In the genomic region with DNA sequence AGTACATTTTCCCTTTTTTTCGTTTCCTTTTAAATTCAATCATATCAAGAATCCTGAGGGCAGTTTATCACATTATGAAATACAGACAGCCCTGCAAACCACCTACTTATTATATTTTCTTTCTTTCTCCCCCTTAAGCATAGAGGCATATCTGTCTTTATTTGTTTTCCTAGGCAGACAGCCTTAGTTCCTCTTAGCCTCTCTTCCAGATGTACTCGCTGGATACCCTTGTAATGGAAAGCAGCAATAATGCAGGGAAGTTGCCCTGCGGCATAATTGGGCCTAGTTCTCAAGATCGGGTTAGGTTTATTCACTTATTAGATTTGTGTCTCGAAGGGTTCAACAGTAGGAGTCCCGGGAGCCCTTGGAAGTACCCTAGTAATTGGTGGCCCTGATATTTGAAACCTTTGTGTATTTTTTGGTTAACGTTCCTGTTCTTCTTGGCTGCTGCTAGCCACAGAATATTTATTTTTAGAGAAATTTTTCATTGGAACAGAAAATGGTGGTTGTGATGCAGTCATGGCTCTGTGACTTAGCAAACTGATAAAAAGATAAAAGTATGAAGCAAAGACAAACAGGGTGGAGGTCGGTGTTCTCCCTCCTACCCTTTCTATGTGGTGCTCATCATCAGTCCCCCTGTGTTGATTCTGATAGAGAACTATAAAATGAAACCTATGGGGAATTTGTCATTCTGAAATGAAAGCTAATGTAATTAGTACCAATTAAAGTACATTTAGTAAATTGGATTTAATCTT, we compare ENCODE assay signal across 10 cellular contexts. TPM values are rescaled to one million over a fixed set of nuclear protein-coding genes. Genes with fewer than 3 reads are reported as not detected.
DNase-seq lines count a peak whose midpoint lies in the region; ATAC-seq, FAIRE-seq and TF ChIP-seq lines count a peak whose summit lies in the region.
"Had no signal": no experiment of that assay in that cellular context is flagged by ENCODE, and none has a peak within 500 bp of the region (broad histone marks: within the 10 kb centered on the region; RNA-seq: fewer than 3 reads in every experiment).

No MANE protein-coding gene starts in this region.

- no peaks in the 10 kb centered on the region for H3K9me3 ChIP-seq in CD8-positive, alpha-beta T cell (ENCODE audit: low read length)
- H3K9me3 ChIP-seq in MG63 (no peaks in the 10 kb centered on the region), parathyroid adenoma (ENCODE audit: control insufficient read depth, low read length) (no peaks in the 10 kb centered on the region)
- H3K9me3 ChIP-seq: uterus had no signal

- CTCF ChIA-PET in CD8-positive, alpha-beta T cell (lab: Charles Lee): interaction anchor here (0.6 kb wide), 2 partner anchors 155 to 415 kb away, joined by 3 read pairs; no protein-coding TSS in a partner anchor

- intact Hi-C loops in CD8-positive, alpha-beta T cell (cut with DNase I, micrococcal nuclease): loop anchor here in 1 of 2 experiments (5.0 kb wide), 1 partner anchor 304 kb away; no protein-coding TSS in a partner anchor
- intact Hi-C loops in dorsolateral prefrontal cortex (cut with DNase I): loop anchor here (10.0 kb wide), 2 partner anchors 87 to 367 kb away; no protein-coding TSS in a partner anchor

- H3K9ac ChIP-seq in parathyroid adenoma: no peak overlapping the region

- no peaks in the 10 kb centered on the region for H3K27me3 ChIP-seq in CD8-positive, alpha-beta T cell (ENCODE audit: insufficient read depth, low read length)
- H3K27me3 ChIP-seq in MG63: no peaks in the 10 kb centered on the region
- H3K27me3 ChIP-seq in dorsolateral prefrontal cortex: no peaks in the 10 kb centered on the region
- H3K27me3 ChIP-seq in parathyroid adenoma (ENCODE audit: control insufficient read depth, insufficient read depth, low read length): no peaks in the 10 kb centered on the region
- H3K27me3 ChIP-seq: uterus had no signal

- H3K27me3 Mint-ChIP-seq in CD8-positive, alpha-beta T cell (ENCODE audit: low read depth): no peaks in the 10 kb centered on the region

- no peak overlapping the region for H3K4me3 Mint-ChIP-seq in CD8-positive, alpha-beta T cell

- H3K27ac ChIP-seq in CD8-positive, alpha-beta T cell (ENCODE audit: low read depth, low read length): no peak overlapping the region
- H3K27ac ChIP-seq in dorsolateral prefrontal cortex: peak overlapping the region in 37 of 59 donors; percentile 1 to 67 (median 35)
- H3K27ac ChIP-seq in parathyroid adenoma: peak overlapping the region; percentile 72
- H3K27ac ChIP-seq: uterus had no signal

- H3K4me2 ChIP-seq in parathyroid adenoma (ENCODE audit: low read length): no peak overlapping the region

- peaks cover 70% of the 10 kb centered on the region for H3K4me1 ChIP-seq in CD8-positive, alpha-beta T cell (ENCODE audit: insufficient read depth, low read length)
- peaks cover 18% of the 10 kb centered on the region for H3K4me1 ChIP-seq in parathyroid adenoma

- no peaks in the 10 kb centered on the region for H3K9me3 Mint-ChIP-seq in CD8-positive, alpha-beta T cell
- H3K9me3 Mint-ChIP-seq: nephron had no signal

- FAIRE-seq in frontal cortex (lab: Jason Lieb, UNC): no peak

- peak overlapping the region; percentile 70 for H2AFZ ChIP-seq in parathyroid adenoma

- H3K27ac Mint-ChIP-seq in CD8-positive, alpha-beta T cell: peak overlapping the region; percentile 41
- H3K27ac Mint-ChIP-seq: nephron had no signal

- no peak overlapping the region for H3K4me3 ChIP-seq in CD8-positive, alpha-beta T cell (ENCODE audit: low read depth, low read length)
- H3K4me3 ChIP-seq in MG63 (0 out of 2 replicates have a peak overlapping the region, but pooled peaks have one; percentile 6), dorsolateral prefrontal cortex (peak overlapping the region in 35 of 59 donors; percentile 2 to 97 (median 19)), parathyroid adenoma (ENCODE audit: low read depth, low read length) (no peak overlapping the region)
- H3K4me3 ChIP-seq: uterus had no signal

- peaks cover 27% of the 10 kb centered on the region for H3K36me3 Mint-ChIP-seq in CD8-positive, alpha-beta T cell

- H3K4me1 Mint-ChIP-seq in CD8-positive, alpha-beta T cell (ENCODE audit: low read depth): peaks cover 90% of the 10 kb centered on the region

- POLR2A ChIA-PET in CD8-positive, alpha-beta T cell (lab: Charles Lee): interaction anchor here (0.8 kb wide), 1 partner anchor 63 kb away, joined by 3 read pairs; no protein-coding TSS in a partner anchor

- DNase-seq in CD8-positive, alpha-beta T cell: no peak
- peak; percentile 23 for DNase-seq in MG63
- no peak for DNase-seq in dorsolateral prefrontal cortex
- no peak for DNase-seq in frontal cortex (ENCODE audit: low spot score in 2 of 2)
- no peak for DNase-seq in NAMALWA (ENCODE audit: low spot score)
- DNase-seq: uterus had no signal

- no peaks in the 10 kb centered on the region for H3K36me3 ChIP-seq in CD8-positive, alpha-beta T cell (ENCODE audit: insufficient read depth, low read length)
- H3K36me3 ChIP-seq in MG63 (no peaks in the 10 kb centered on the region), parathyroid adenoma (ENCODE audit: control insufficient read depth, insufficient read depth, low read length) (no peaks in the 10 kb centered on the region)
- H3K36me3 ChIP-seq: uterus had no signal

- H3K79me2 ChIP-seq in parathyroid adenoma: peaks cover 3% of the 10 kb centered on the region

- ATAC-seq in CD8-positive, alpha-beta T cell: no peak
- no peak for ATAC-seq in HG02642 (IDR thresholded peaks at IDR 0.05; ENCODE audit: poor library complexity, unreplicated experiment)
- no peak for ATAC-seq in HG03175 (IDR thresholded peaks at IDR 0.05; ENCODE audit: unreplicated experiment)

- TF ChIP-seq CTCF in CD8-positive, alpha-beta T cell (IDR thresholded peaks at IDR 0.05): no peak
- TF ChIP-seq CTCF in dorsolateral prefrontal cortex (IDR thresholded peaks at IDR 0.05 in 54 of 56, conservative IDR thresholded peaks at IDR 0.05 in 2 of 56; ENCODE audit: low read depth in 1 of 56, partially characterized antibody in 56 of 56): no peak
- no peak for TF ChIP-seq CTCF in parathyroid adenoma (IDR thresholded peaks at IDR 0.05)

RNA-seq across cellular contexts. Expression of a gene that starts 6.4 kb away (rescaled TPM):
- 100 to 1,000 TPM; 123 to 124 TPM for total RNA-seq in CD8-positive, alpha-beta T cell
- total RNA-seq in MG63 (2014; rRNA removed; shearing (Covaris generic); ENCODE audit: low replicate concordance): 9.6 and 11.4 TPM in 2 replicates
- total RNA-seq in dorsolateral prefrontal cortex (100 to 1,000 TPM in 75 of 120 experiments, 10 to 100 TPM in 45; 47.8 to 183 (median 109) TPM), frontal cortex (65.2 TPM)

Comparison
In these comparisons a context has a peak if more than half of its experiments do, and no peak if none do; other contexts are left out.
1. H3K4me3 ChIP-seq: peak in MG63 (single experiment) and dorsolateral prefrontal cortex (35 of 59); none in CD8-positive, alpha-beta T cell (single experiment) and parathyroid adenoma (single experiment).